ENCODE assay signal across 26 cellular contexts in genomic region chr2:14673351-14673875, GRCh38. TPM values are rescaled to one million over a fixed set of nuclear protein-coding genes. Genes with fewer than 3 reads are reported as not detected.
DNase-seq lines count a peak whose midpoint lies in the region; TF ChIP-seq lines count a peak whose summit lies in the region.
"Had no signal": no experiment of that assay in that cellular context is flagged by ENCODE, and none has a peak within 500 bp of the region (broad histone marks: within the 10 kb centered on the region; RNA-seq: fewer than 3 reads in every experiment).

No MANE protein-coding gene starts in this region.

- DNase-seq in AG20443 (ENCODE audit: low spot score) (peak; percentile 39), MG63 (peak; percentile 23), fibroblast of mammary gland (ENCODE audit: low read depth) (peak; percentile 1), occipital lobe (lab: John Stamatoyannopoulos, UW) (peak; percentile 6), SJCRH30 (no peak), NCI-H526 (lab: John Stamatoyannopoulos, UW) (no peak), tibial nerve (ENCODE audit: low spot score in 2 of 2) (no peak), ascending aorta (ENCODE audit: low spot score in 2 of 2) (no peak)
- DNase-seq: activated B cell treated with CpG ODN at 0.5 μM for 24 hours; activated CD4-positive, alpha-beta memory T cell treated with anti-CD3 and anti-CD28 coated beads for 36 hours; activated effector memory CD4-positive, alpha-beta T cell treated with Interleukin-2 at 50 U/mL for 16 hours; activated naive CD8-positive, alpha-beta T cell treated with anti-CD3 and anti-CD28 coated beads, Interleukin-2, amount 10 ng/mL, durations not matched to agents 7 days and 5 days; Calu3; DND-41; NCI-H2081; NCI-H226; NCI-H774; OCI-M1; SHP77; small intestine; stimulated activated CD4-positive, alpha-beta T cell treated with anti-CD3 and anti-CD28 coated beads, Interleukin-2, amount 100 ng/mL, for 24 hours; SW 1271; T1000 had no signal

- no peak overlapping the region for H3K4me3 ChIP-seq in MG63
- H3K4me3 ChIP-seq in fibroblast of mammary gland (ENCODE audit: control insufficient read depth, low read depth, low read length): no peak overlapping the region
- H3K4me3 ChIP-seq in SJCRH30: no peak overlapping the region
- no peak overlapping the region for H3K4me3 ChIP-seq in tibial nerve
- H3K4me3 ChIP-seq in ascending aorta: no peak overlapping the region
- H3K4me3 ChIP-seq: suprapubic skin had no signal

- no peak for TF ChIP-seq EP300 in tibial nerve (IDR thresholded peaks at IDR 0.05)

- no peak overlapping the region for H3K27ac ChIP-seq in SJCRH30
- H3K27ac ChIP-seq in tibial nerve: no peak overlapping the region
- no peak overlapping the region for H3K27ac ChIP-seq in ascending aorta
- H3K27ac ChIP-seq: C4-2B, suprapubic skin had no signal

- 52 to 56% methylated on average over 8 of the region's 8 CpGs for WGBS in tibial nerve, 2 donors

- no peaks in the 10 kb centered on the region for H3K4me1 ChIP-seq in SJCRH30
- no peaks in the 10 kb centered on the region for H3K4me1 ChIP-seq in tibial nerve
- no peaks in the 10 kb centered on the region for H3K4me1 ChIP-seq in ascending aorta
- H3K4me1 ChIP-seq: suprapubic skin had no signal

- TF ChIP-seq CTCF in fibroblast of mammary gland (conservative IDR thresholded peaks at IDR 0.05; ENCODE audit: control insufficient read depth, insufficient read depth, low read depth, low read length): no peak
- no peak for TF ChIP-seq CTCF in tibial nerve (IDR thresholded peaks at IDR 0.05)
- no peak for TF ChIP-seq CTCF in ascending aorta (IDR thresholded peaks at IDR 0.05)

- no peaks in the 10 kb centered on the region for H3K9me3 ChIP-seq in MG63
- no peaks in the 10 kb centered on the region for H3K9me3 ChIP-seq in SJCRH30 (replicated peaks)
- no peaks in the 10 kb centered on the region for H3K9me3 ChIP-seq in tibial nerve
- no peaks in the 10 kb centered on the region for H3K9me3 ChIP-seq in ascending aorta
- H3K9me3 ChIP-seq: suprapubic skin had no signal

- intact Hi-C loops in ascending aorta (cut with DNase I): no loop called here

- no peaks in the 10 kb centered on the region for H3K36me3 ChIP-seq in MG63
- H3K36me3 ChIP-seq in SJCRH30: no peaks in the 10 kb centered on the region
- H3K36me3 ChIP-seq in tibial nerve: no peaks in the 10 kb centered on the region
- no peaks in the 10 kb centered on the region for H3K36me3 ChIP-seq in ascending aorta
- H3K36me3 ChIP-seq: suprapubic skin had no signal

- TF ChIP-seq POLR2A in tibial nerve (IDR thresholded peaks at IDR 0.05): no peak

- H3K27me3 ChIP-seq in MG63 (no peaks in the 10 kb centered on the region), SJCRH30 (no peaks in the 10 kb centered on the region), tibial nerve (no peaks in the 10 kb centered on the region), ascending aorta (no peaks in the 10 kb centered on the region)
- H3K27me3 ChIP-seq: suprapubic skin had no signal

RNA-seq across cellular contexts. Expression of gene LRATD1, which starts 40.9 kb away (rescaled TPM):
- not detected in 2 replicates for total RNA-seq in MG63 (2014; rRNA removed; shearing (Covaris generic); ENCODE audit: low replicate concordance)
- total RNA-seq in occipital lobe (35.7 TPM), tibial nerve (1 to 10 TPM; 1.3 to 5.7 (median 3.2) TPM), ascending aorta (5.7 TPM)
- total RNA-seq in SJCRH30 (2014; rRNA removed; shearing (Covaris generic)): not detected in 2 replicates
- total RNA-seq: A673; activated B cell treated with CpG ODN at 0.5 μM for 24 hours; activated CD4-positive, alpha-beta memory T cell treated with anti-CD3 and anti-CD28 coated beads for 36 hours; activated naive CD8-positive, alpha-beta T cell treated with anti-CD3 and anti-CD28 coated beads, Interleukin-2, amount 10 ng/mL, durations not matched to agents 7 days and 5 days had no signal

Comparison
In these comparisons a context has a peak if more than half of its experiments do, and no peak if none do; other contexts are left out.
1. DNase-seq: peak in AG20443 (single experiment), MG63 (single experiment), fibroblast of mammary gland (single experiment) and occipital lobe (single experiment); none in SJCRH30 (0 of 2), NCI-H526 (0 of 2), tibial nerve (0 of 2) and ascending aorta (0 of 2).